17 cellular contexts compared by ENCODE assay signal in genomic region chr11:68007498-68008380, GRCh38. TPM values are rescaled to one million over a fixed set of nuclear protein-coding genes. Genes with fewer than 3 reads are reported as not detected.
DNase-seq lines count a peak whose midpoint lies in the region; ATAC-seq and TF ChIP-seq lines count a peak whose summit lies in the region.
"Had no signal": no experiment of that assay in that cellular context is flagged by ENCODE, and none has a peak within 500 bp of the region (broad histone marks: within the 10 kb centered on the region; RNA-seq: fewer than 3 reads in every experiment).

No MANE protein-coding gene starts in this region.

- H3K4me3 ChIP-seq in BE2C (ENCODE audit: low read depth, low read length) (no peak overlapping the region), mucosa of rectum (ENCODE audit: low read length in 2 of 2) (no peak overlapping the region)
- H3K4me3 ChIP-seq: neural progenitor cell, vagina had no signal

- H3K9ac ChIP-seq in mucosa of rectum (ENCODE audit: low read depth in 1 of 2, low read length in 2 of 2) = peak overlapping the region in 1 of 2 donors; percentile 65
- H3K9ac ChIP-seq: neural progenitor cell, SK-N-SH had no signal

- ATAC-seq in GM18498 (IDR thresholded peaks at IDR 0.05; ENCODE audit: unreplicated experiment) = no peak
- ATAC-seq: stimulated activated naive CD8-positive, alpha-beta T cell treated with anti-CD3 and anti-CD28 coated beads, Interleukin-15, amount 100 ng/mL, for 72 hours had no signal

- POLR2A ChIA-PET in RWPE1 (lab: Yijun Ruan, JAX; ENCODE audit: low non-redundant PET) = no interaction called here

- H3K4me1 ChIP-seq in BE2C (peaks cover 23% of the 10 kb centered on the region), mucosa of rectum (ENCODE audit: control insufficient read depth in 2 of 2, insufficient read depth in 2 of 2, low read length in 2 of 2) (peaks cover 38 to 45% of the 10 kb centered on the region in 2 donors)

- peak overlapping the region; percentile 99 for H3K27ac ChIP-seq in RWPE1
- peak overlapping the region; percentile 94 to 97 for H3K27ac ChIP-seq in mucosa of rectum (ENCODE audit: low read depth in 2 of 2, low read length in 2 of 2)
- H3K27ac ChIP-seq: neural progenitor cell had no signal

- DNase-seq in BE2C (peak; percentile 11), RWPE1 (ENCODE audit: low spot score) (no peak), T-helper 1 cell (no peak)
- no peak for DNase-seq in activated CD4-positive, alpha-beta T cell treated with anti-CD3 and anti-CD28 coated beads, Interleukin-2, amount 50 U/mL, for 1 hour
- DNase-seq: activated CD4-positive, alpha-beta T cell treated with anti-CD3 and anti-CD28 coated beads for 4 hours; activated CD8-positive, alpha-beta memory T cell treated with anti-CD3 and anti-CD28 coated beads, Interleukin-2, amount 50 U/mL, for 4 hours; DMS79; H9; NCI-H1092 treated with DMSO at 0.1 percent for 48 hours; NCI-H524 treated with DMSO at 0.1 percent for 48 hours; stimulated activated naive CD8-positive, alpha-beta T cell treated with anti-CD3 and anti-CD28 coated beads, Interleukin-15, amount 100 ng/mL, for 72 hours had no signal

- no peaks in the 10 kb centered on the region for H3K36me3 ChIP-seq in BE2C
- no peaks in the 10 kb centered on the region for H3K36me3 ChIP-seq in mucosa of rectum (ENCODE audit: control insufficient read depth in 2 of 2, insufficient read depth in 2 of 2, low read length in 2 of 2)
- H3K36me3 ChIP-seq: neural progenitor cell, vagina had no signal

- H3K9me3 ChIP-seq in BE2C (no peaks in the 10 kb centered on the region), mucosa of rectum (ENCODE audit: control insufficient read depth in 2 of 2, low read length in 2 of 2) (no peaks in the 10 kb centered on the region)
- H3K9me3 ChIP-seq: SK-N-SH, vagina had no signal

- no peaks in the 10 kb centered on the region for H3K27me3 ChIP-seq in BE2C
- no peaks in the 10 kb centered on the region for H3K27me3 ChIP-seq in mucosa of rectum (ENCODE audit: control insufficient read depth in 2 of 2, insufficient read depth in 2 of 2, low read length in 2 of 2)
- H3K27me3 ChIP-seq: vagina had no signal

- CTCF ChIA-PET in RWPE1 (lab: Yijun Ruan, JAX) = no interaction called here

- TF ChIP-seq CTCF in BE2C (IDR thresholded peaks at IDR 0.05; ENCODE audit: low read depth, low read length) = no peak
- TF ChIP-seq CTCF in RWPE1 (conservative IDR thresholded peaks at IDR 0.05; ENCODE audit: low read depth) = no peak

RNA-seq across cellular contexts. Expression of gene ALDH3B1, which starts 2.4 kb away (rescaled TPM):
- polyA plus RNA-seq in BE2C (2012; ENCODE audit: insufficient read depth, insufficient read length, low read depth) = 1.1 TPM
- polyA plus RNA-seq: CD4-positive, alpha-beta memory T cell had no signal

RNA-seq across cellular contexts. Expression of gene UNC93B1, which starts 3.8 kb away (rescaled TPM):
- polyA plus RNA-seq in BE2C (2012; ENCODE audit: insufficient read depth, insufficient read length, low read depth) = 2.8 TPM

RNA-seq across cellular contexts. Expression of gene NDUFS8, which starts 22.7 kb away (rescaled TPM):
- 610 TPM for polyA plus RNA-seq in BE2C (2012; ENCODE audit: insufficient read depth, insufficient read length, low read depth)

RNA-seq across cellular contexts. Expression of gene TCIRG1, which starts 31.1 kb away (rescaled TPM):
- 58.1 TPM for polyA plus RNA-seq in BE2C (2012; ENCODE audit: insufficient read depth, insufficient read length, low read depth)
